Comparison of ENCODE assay signal across 2 cellular contexts in genomic region chr16:84467709-84468108, GRCh38.
TF ChIP-seq lines count a peak whose summit lies in the region.

No MANE protein-coding gene starts in this region.

TF ChIP-seq in HEK293, 187 proteins besides CTCF, POLR2A, EP300 and RAD21:
- no peak for TF ChIP-seq ZNF837 (tag by site-specific recombination; IDR thresholded peaks at IDR 0.05)
- no peak for TF ChIP-seq ZSCAN30 (tag by site-specific recombination; IDR thresholded peaks at IDR 0.05)
- TF ChIP-seq ZEB2 (tag by site-specific recombination; IDR thresholded peaks at IDR 0.05), result no peak
- no peak for TF ChIP-seq ZNF394 (tag by site-specific recombination; IDR thresholded peaks at IDR 0.05; ENCODE audit: borderline replicate concordance)
- no peak for TF ChIP-seq ZNF211 (tag by site-specific recombination; IDR thresholded peaks at IDR 0.05; ENCODE audit: low read depth)
- TF ChIP-seq ZNF146 (tag by site-specific recombination; IDR thresholded peaks at IDR 0.05), result peak; percentile 44; the same call in 1 of the 2 replicates

TF ChIP-seq in H1, 55 proteins besides CTCF, POLR2A, EP300 and RAD21:
- TF ChIP-seq E2F6 (IDR thresholded peaks at IDR 0.05) (no peak), KDM1A (IDR thresholded peaks at IDR 0.05; ENCODE audit: borderline replicate concordance, low read length) (peak; percentile 76; the same call in 1 of the 2 replicates)
TF ChIP-seq in H1: peak in this region for 1.
